In the genomic region with DNA sequence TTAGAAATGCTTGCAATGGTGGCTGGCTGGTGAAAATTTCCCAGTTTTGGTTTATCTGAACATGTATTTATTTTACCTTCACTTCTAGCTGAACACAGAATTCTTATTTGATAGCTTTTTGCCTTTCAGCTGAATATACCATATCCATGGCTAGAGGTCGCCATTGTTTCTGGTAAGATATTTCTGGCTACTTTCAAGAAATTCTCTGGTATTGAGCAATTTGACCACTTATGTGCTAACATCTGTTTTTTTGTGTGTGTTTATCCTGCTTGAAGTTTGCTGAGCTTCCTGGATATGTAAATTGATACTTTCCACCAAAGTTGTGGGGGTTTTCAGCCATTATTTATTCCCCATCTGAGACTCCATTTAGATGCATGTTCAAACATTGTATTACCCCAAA, we compare ENCODE assay signal across 8 cellular contexts.
DNase-seq lines count a peak whose midpoint lies in the region; ATAC-seq and TF ChIP-seq lines count a peak whose summit lies in the region.

No MANE protein-coding gene starts in this region.

- H3K4me3 Mint-ChIP-seq in activated CD4-positive, alpha-beta T cell treated with anti-CD3 and anti-CD28 coated beads for 36 hours: no peak overlapping the region

- DNase-seq in ACHN (peak; percentile 15), NCI-H226 (peak; percentile 32), erythroblast (lab: John Stamatoyannopoulos, UW) (peak; percentile 24 to 38), GM19240 (ENCODE audit: insufficient read length, low spot score) (no peak), sciatic nerve (ENCODE audit: low spot score) (no peak), HAP-1 (ENCODE audit: low spot score in 2 of 2) (no peak)
- no peak for DNase-seq in activated CD4-positive, alpha-beta T cell treated with anti-CD3 and anti-CD28 coated beads for 36 hours

- H3K4me1 ChIP-seq in HAP-1: peaks cover 7% of the 10 kb centered on the region

- peak; percentile 22; the same call in 1 of the 2 replicates for TF ChIP-seq CTCF in GM12875 (IDR thresholded peaks at IDR 0.05; ENCODE audit: borderline replicate concordance, insufficient read depth, low read depth, low read length)

- no peaks in the 10 kb centered on the region for H3K27me3 Mint-ChIP-seq in activated CD4-positive, alpha-beta T cell treated with anti-CD3 and anti-CD28 coated beads for 36 hours

- peaks cover 12% of the 10 kb centered on the region for H3K36me3 Mint-ChIP-seq in activated CD4-positive, alpha-beta T cell treated with anti-CD3 and anti-CD28 coated beads for 36 hours (ENCODE audit: low read depth)

- H3K27ac Mint-ChIP-seq in activated CD4-positive, alpha-beta T cell treated with anti-CD3 and anti-CD28 coated beads for 36 hours: no peak overlapping the region

- H3K27me3 ChIP-seq in HAP-1 (ENCODE audit: low read depth): no peaks in the 10 kb centered on the region

- POLR2A ChIA-PET in activated CD4-positive, alpha-beta T cell treated with anti-CD3 and anti-CD28 coated beads for 36 hours (lab: Charles Lee): no interaction called here

- CTCF ChIA-PET in activated CD4-positive, alpha-beta T cell treated with anti-CD3 and anti-CD28 coated beads for 36 hours (lab: Charles Lee): interaction anchor here (1.0 to 1.5 kb wide), 2 partner anchors 10 to 17 kb away, joined by 3 to 4 read pairs; no protein-coding TSS in a partner anchor

- H3K4me1 Mint-ChIP-seq in activated CD4-positive, alpha-beta T cell treated with anti-CD3 and anti-CD28 coated beads for 36 hours: peaks cover 62% of the 10 kb centered on the region

- H3K9me3 Mint-ChIP-seq in activated CD4-positive, alpha-beta T cell treated with anti-CD3 and anti-CD28 coated beads for 36 hours (ENCODE audit: low read depth): no peaks in the 10 kb centered on the region

- no peaks in the 10 kb centered on the region for H3K9me3 ChIP-seq in HAP-1

- no peak overlapping the region for H3K4me3 ChIP-seq in GM12875 (ENCODE audit: low read depth, low read length)
- H3K4me3 ChIP-seq in HAP-1: no peak overlapping the region

- intact Hi-C loops in sciatic nerve (cut with DNase I): no loop called here
- intact Hi-C loops in activated CD4-positive, alpha-beta T cell treated with anti-CD3 and anti-CD28 coated beads for 36 hours (cut with DNase I, micrococcal nuclease): no loop called here

- no peak for ATAC-seq in sciatic nerve
- no peak for ATAC-seq in activated CD4-positive, alpha-beta T cell treated with anti-CD3 and anti-CD28 coated beads for 36 hours

- no peak for TF ChIP-seq POLR2A in erythroblast (IDR thresholded peaks at IDR 0.05; ENCODE audit: low read length)

- no peaks in the 10 kb centered on the region for H3K36me3 ChIP-seq in HAP-1 (replicated peaks)

- in situ Hi-C loops in ACHN (cut with HindIII; ENCODE audit: low pct_ligation_motif_present, low pct_unique_long_range_greater_than_20kb, low sequenced_read_pairs): no loop called here
- in situ Hi-C loops in HAP-1 (cut with MboI; ENCODE audit: low sequenced_read_pairs): no loop called here

Comparison
In these comparisons a context has a peak if more than half of its experiments do, and no peak if none do; other contexts are left out.
1. DNase-seq: peak in ACHN (single experiment), NCI-H226 (single experiment) and erythroblast (2 of 2); none in GM19240 (single experiment), sciatic nerve (single experiment), activated CD4-positive, alpha-beta T cell treated with anti-CD3 and anti-CD28 coated beads for 36 hours (single experiment) and HAP-1 (0 of 2).